26 cellular contexts compared by ENCODE assay signal in the genomic region with DNA sequence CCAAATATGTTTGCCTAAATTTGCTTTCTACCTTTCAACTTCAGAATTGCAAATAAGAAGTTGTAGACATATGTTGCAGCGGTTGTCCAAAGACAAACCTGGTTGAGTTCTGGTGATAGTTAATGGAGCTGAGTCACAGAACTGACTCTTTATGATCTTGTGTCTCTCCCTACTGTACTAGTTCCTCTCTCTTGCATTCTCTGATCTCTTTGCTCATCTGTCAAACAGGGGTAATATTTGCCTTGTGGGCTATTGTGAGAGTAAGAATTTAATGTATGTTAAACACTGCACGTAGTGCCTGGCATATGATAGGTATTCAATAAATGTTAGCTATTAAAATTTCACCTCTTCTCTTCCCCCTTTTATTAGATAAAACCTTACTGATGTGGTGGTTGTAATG.
DNase-seq lines count a peak whose midpoint lies in the region; ATAC-seq and TF ChIP-seq lines count a peak whose summit lies in the region.
"Had no signal": no experiment of that assay in that cellular context is flagged by ENCODE, and none has a peak within 500 bp of the region (broad histone marks: within the 10 kb centered on the region; RNA-seq: fewer than 3 reads in every experiment).

No MANE protein-coding gene starts in this region.

- peak overlapping the region; percentile 38 for H3K27ac Mint-ChIP-seq in osteocyte (ENCODE audit: unreplicated experiment)

- H3K4me3 ChIP-seq in SK-N-MC = no peak overlapping the region
- H3K4me3 ChIP-seq: GM23248, PC-9, SJSA1 had no signal

- H3K27ac ChIP-seq in SK-N-MC = 0 out of 2 replicates have a peak overlapping the region, but pooled peaks have one; percentile 12
- H3K27ac ChIP-seq: GM23248, PC-9, SJSA1 had no signal

- no peak for TF ChIP-seq CTCF in osteocyte (IDR thresholded peaks at IDR 0.05)

- no peak overlapping the region for H3K4me3 Mint-ChIP-seq in osteocyte (ENCODE audit: unreplicated experiment)

- H3K9me3 ChIP-seq in SK-N-MC (ENCODE audit: low read depth, low read length) = peaks cover 12% of the 10 kb centered on the region; the same call in 1 of the 2 replicates
- H3K9me3 ChIP-seq: SJSA1 had no signal

- no peaks in the 10 kb centered on the region for H3K27me3 Mint-ChIP-seq in osteocyte (ENCODE audit: unreplicated experiment)

- peaks cover 48% of the 10 kb centered on the region for H3K36me3 ChIP-seq in SK-N-MC (ENCODE audit: insufficient read depth, low read length)

- H3K9me3 Mint-ChIP-seq in osteocyte (ENCODE audit: unreplicated experiment) = peaks cover 18% of the 10 kb centered on the region

- ATAC-seq in GM18858 (IDR thresholded peaks at IDR 0.05; ENCODE audit: unreplicated experiment) (no peak), HG02870 (IDR thresholded peaks at IDR 0.05; ENCODE audit: unreplicated experiment) (no peak)
- ATAC-seq: Right ventricle myocardium inferior had no signal

- H3K9ac ChIP-seq in SK-N-MC (ENCODE audit: insufficient read length) = no peak overlapping the region
- H3K9ac ChIP-seq: GM23248 had no signal

- peaks cover 28% of the 10 kb centered on the region for H3K36me3 Mint-ChIP-seq in osteocyte (ENCODE audit: unreplicated experiment)

- peaks cover 34% of the 10 kb centered on the region for H3K4me1 Mint-ChIP-seq in osteocyte (ENCODE audit: unreplicated experiment)

- DNase-seq in EH (ENCODE audit: low read depth) (peak; percentile 23), HT-29 (ENCODE audit: low spot score) (peak; percentile 21), SK-N-MC (ENCODE audit: low read depth, low spot score) (no peak), osteocyte (ENCODE audit: extremely low spot score, unreplicated experiment) (no peak), hippocampal formation (lab: John Stamatoyannopoulos, UW) (no peak), glomerular visceral epithelial cell (ENCODE audit: extremely low spot score) (no peak)
- DNase-seq: 8988T; ACHN; EL; GM23248; HCEC 1CT; KBM-7; MV-4-11; NCI-H1105 treated with DMSO at 0.1 percent for 48 hours; NCI-H146; NCI-H1930; NCI-H446; NCI-H524 treated with DMSO at 0.1 percent for 48 hours; NCI-H774; NK-92 treated with Interleukin-12 subunit alpha and Interleukin-12 subunit beta, amount 100 ng/mL, for 24 hours; PC-9; T-helper 1 cell had no signal

Comparison
In these comparisons a context has a peak if more than half of its experiments do, and no peak if none do; other contexts are left out.
1. DNase-seq: peak in EH (single experiment) and HT-29 (single experiment); none in SK-N-MC (single experiment), osteocyte (single experiment), hippocampal formation (0 of 2) and glomerular visceral epithelial cell (single experiment).